Comparison of ENCODE assay signal across 9 cellular contexts in genomic region chr11:62832346-62833234, GRCh38. TPM values are rescaled to one million over a fixed set of nuclear protein-coding genes. Genes with fewer than 3 reads are reported as not detected.
A peak's percentile ranks its signal among the peaks of the same experiment; 100 is the strongest.
DNase-seq lines count a peak whose midpoint lies in the region; ATAC-seq and TF ChIP-seq lines count a peak whose summit lies in the region.
"Had no signal": no experiment of that assay in that cellular context is flagged by ENCODE, and none has a peak within 500 bp of the region (broad histone marks: within the 10 kb centered on the region; RNA-seq: fewer than 3 reads in every experiment).

TSS of gene TEX54 (minus strand) at chr11:62832841.

- ATAC-seq in GM21360 (IDR thresholded peaks at IDR 0.05; ENCODE audit: unreplicated experiment) = peak; percentile 11

- H3K9me3 ChIP-seq in BLaER1 (no peaks in the 10 kb centered on the region), tibial artery (no peaks in the 10 kb centered on the region)

- H4K20me1 ChIP-seq in BLaER1 = peaks cover 65% of the 10 kb centered on the region

- H3K4me1 ChIP-seq in BLaER1 (peaks cover 39% of the 10 kb centered on the region), tibial artery (peaks cover 7 to 54% (median 40%) of the 10 kb centered on the region in 4 donors)

- no peak for DNase-seq in LNCaP clone FGC (ENCODE audit: low read depth)
- DNase-seq in caudate nucleus (lab: John Stamatoyannopoulos, UW) = peak in 6 of 61 donors; percentile 21 to 57 (median 28)
- peak; percentile 8 to 27 for DNase-seq in lung microvascular endothelial cell (ENCODE audit: low read depth in 2 of 2)
- peak in 1 of 2 donors; percentile 80 for DNase-seq in tibial artery
- DNase-seq in cortex of kidney (lab: John Stamatoyannopoulos, UW) = no peak
- DNase-seq in T1000 (lab: John Stamatoyannopoulos, UW) = no peak

- H3K4me3 ChIP-seq in BLaER1 (peak within 1 kb of the TSS; percentile 77), LNCaP clone FGC (ENCODE audit: low read depth, low read length) (peak within 1 kb of the TSS; percentile 96), tibial artery (peak within 1 kb of the TSS; percentile 63 to 76)

- H3K27me3 ChIP-seq in BLaER1 (no peaks in the 10 kb centered on the region), tibial artery (no peaks in the 10 kb centered on the region)

- peaks cover 65% of the 10 kb centered on the region for H3K36me3 ChIP-seq in BLaER1
- peaks cover under 1 to 34% (median 23%) of the 10 kb centered on the region in 3 donors for H3K36me3 ChIP-seq in tibial artery

- TF ChIP-seq CTCF in LNCaP clone FGC (IDR thresholded peaks at IDR 0.05; ENCODE audit: control insufficient read depth, extremely low read depth, insufficient read depth) = no peak
- no peak for TF ChIP-seq CTCF in tibial artery (IDR thresholded peaks at IDR 0.05)

- H3K4me2 ChIP-seq in BLaER1 = peak within 1 kb of the TSS; percentile 94

- peak within 1 kb of the TSS; percentile 91 for H3K9ac ChIP-seq in BLaER1

- peak within 1 kb of the TSS; percentile 88 for H3K27ac ChIP-seq in BLaER1
- H3K27ac ChIP-seq in caudate nucleus (ENCODE audit: low read depth, low read length) = peak within 1 kb of the TSS; percentile 99
- peak within 1 kb of the TSS; percentile 91 to 93 for H3K27ac ChIP-seq in tibial artery

- intact Hi-C loops in tibial artery (cut with DNase I; ENCODE audit: low total_unique reads) = no loop called here

RNA-seq across cellular contexts. Expression of gene TEX54, which starts in this region (rescaled TPM):
- total RNA-seq in lung microvascular endothelial cell = not detected in 2 replicates
- total RNA-seq: LHCN-M2 had no signal

Comparison
In these comparisons a context has a peak if more than half of its experiments do, and no peak if none do; other contexts are left out.
1. Peak in DNase-seq in lung microvascular endothelial cell; RNA of the gene not detected or under 1 TPM.